In the genomic region with DNA sequence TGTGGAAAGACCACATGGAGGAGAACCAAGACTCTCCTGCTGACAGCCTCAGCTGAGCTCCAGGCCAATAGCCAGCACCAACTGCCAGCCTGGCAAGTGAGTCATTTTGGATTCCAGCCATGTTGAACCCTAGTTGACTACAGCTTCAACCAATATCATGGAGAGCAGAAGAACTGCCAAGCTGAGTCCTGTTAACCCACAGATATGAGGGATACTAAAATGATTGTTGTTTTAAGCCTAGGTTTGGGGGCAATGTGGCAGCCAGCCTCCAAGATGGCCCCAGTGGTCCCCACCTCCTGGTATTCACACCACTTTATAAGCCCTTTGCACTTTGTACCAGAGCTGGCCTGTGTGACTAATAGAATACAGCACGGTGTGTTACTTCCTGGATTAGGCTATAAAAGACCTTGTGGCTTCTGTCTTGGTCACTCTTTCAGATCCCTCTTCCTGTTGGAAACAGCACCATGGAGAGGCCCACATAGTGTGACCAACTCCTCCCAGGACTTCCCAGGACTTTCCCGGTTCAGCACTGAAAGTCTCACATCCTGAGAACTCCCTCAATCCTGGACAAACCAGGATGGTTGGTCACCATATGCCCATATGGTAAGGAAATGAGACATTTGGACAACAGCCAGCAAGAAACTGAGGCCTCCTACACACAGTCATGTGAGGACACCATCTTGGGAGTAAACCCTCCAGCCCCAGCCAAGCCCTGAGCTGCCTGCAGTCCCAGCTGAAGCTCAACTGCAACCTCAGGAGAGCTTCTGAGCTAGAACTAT, we compare ENCODE assay signal across 9 cellular contexts. TPM values are rescaled to one million over a fixed set of nuclear protein-coding genes. Genes with fewer than 3 reads are reported as not detected.
A peak's percentile ranks its signal among the peaks of the same experiment; 100 is the strongest.
DNase-seq lines count a peak whose midpoint lies in the region; ATAC-seq and TF ChIP-seq lines count a peak whose summit lies in the region.
"Had no signal": no experiment of that assay in that cellular context is flagged by ENCODE, and none has a peak within 500 bp of the region (broad histone marks: within the 10 kb centered on the region; RNA-seq: fewer than 3 reads in every experiment).

No MANE protein-coding gene starts in this region.

- H3K4me1 ChIP-seq in mucosa of rectum (ENCODE audit: control insufficient read depth in 2 of 2, insufficient read depth in 2 of 2, low read length in 2 of 2) (peaks cover 15 to 16% of the 10 kb centered on the region in 2 donors), upper lobe of left lung (peaks cover 8 to 10% (median 8%) of the 10 kb centered on the region in 4 donors)
- H3K4me1 ChIP-seq: HAP-1 had no signal

- H3K27me3 ChIP-seq in mucosa of rectum (ENCODE audit: control insufficient read depth in 2 of 2, insufficient read depth in 2 of 2, low read length in 2 of 2) (no peaks in the 10 kb centered on the region), dorsolateral prefrontal cortex (no peaks in the 10 kb centered on the region), upper lobe of left lung (no peaks in the 10 kb centered on the region)

- H3K9me3 ChIP-seq in mucosa of rectum (ENCODE audit: control insufficient read depth in 2 of 2, low read length in 2 of 2) = no peaks in the 10 kb centered on the region
- no peaks in the 10 kb centered on the region for H3K9me3 ChIP-seq in upper lobe of left lung
- H3K9me3 ChIP-seq: HAP-1 had no signal

- H3K9ac ChIP-seq in mucosa of rectum (ENCODE audit: low read depth in 1 of 2, low read length in 2 of 2) = no peak overlapping the region

- no peak for TF ChIP-seq EP300 in upper lobe of left lung (IDR thresholded peaks at IDR 0.05)

- peak overlapping the region; percentile 68 to 75 for H3K27ac ChIP-seq in mucosa of rectum (ENCODE audit: low read depth in 2 of 2, low read length in 2 of 2)
- no peak overlapping the region for H3K27ac ChIP-seq in dorsolateral prefrontal cortex
- H3K27ac ChIP-seq in upper lobe of left lung = no peak overlapping the region

- no peaks in the 10 kb centered on the region for H3K36me3 ChIP-seq in mucosa of rectum (ENCODE audit: control insufficient read depth in 2 of 2, insufficient read depth in 2 of 2, low read length in 2 of 2)
- no peaks in the 10 kb centered on the region for H3K36me3 ChIP-seq in upper lobe of left lung
- H3K36me3 ChIP-seq: HAP-1 had no signal

- no peak for TF ChIP-seq POLR2A in upper lobe of left lung (IDR thresholded peaks at IDR 0.05)

- DNase-seq in UCSD-AML1 (lab: John Stamatoyannopoulos, UW; ENCODE audit: unreplicated experiment) (peak; percentile 37), dorsolateral prefrontal cortex (no peak), upper lobe of left lung (no peak), occipital lobe (lab: John Stamatoyannopoulos, UW) (no peak)

- TF ChIP-seq CTCF in dorsolateral prefrontal cortex (IDR thresholded peaks at IDR 0.05 in 54 of 56, conservative IDR thresholded peaks at IDR 0.05 in 2 of 56; ENCODE audit: low read depth in 1 of 56, partially characterized antibody in 56 of 56) = no peak
- no peak for TF ChIP-seq CTCF in upper lobe of left lung (IDR thresholded peaks at IDR 0.05)

- 32 to 86% methylated on average over 1 to 2 of the region's 2 CpGs for WGBS in upper lobe of left lung, 2 donors

- intact Hi-C loops in dorsolateral prefrontal cortex (cut with DNase I) = no loop called here

- ATAC-seq in GM18907 (IDR thresholded peaks at IDR 0.05; ENCODE audit: unreplicated experiment) (peak; percentile 60), HG03342 (IDR thresholded peaks at IDR 0.05; ENCODE audit: unreplicated experiment) (peak; percentile 70), HG03280 (IDR thresholded peaks at IDR 0.05; ENCODE audit: unreplicated experiment) (no peak), upper lobe of left lung (ENCODE audit: low FRiP score in 2 of 2) (no peak)

- H3K4me3 ChIP-seq in mucosa of rectum (ENCODE audit: low read length in 2 of 2) (peak overlapping the region; percentile 1 to 37), dorsolateral prefrontal cortex (no peak overlapping the region), upper lobe of left lung (no peak overlapping the region)
- H3K4me3 ChIP-seq: HAP-1 had no signal

RNA-seq across cellular contexts. Expression of gene CDV3, which starts 32.4 kb away (rescaled TPM):
- total RNA-seq in dorsolateral prefrontal cortex (100 to 1,000 TPM in 8 of 120 experiments, 10 to 100 TPM in 112; 60.4 to 111 (median 85.2) TPM), upper lobe of left lung (100 to 1,000 TPM in 4 of 6 donors, 10 to 100 TPM in 2; 58.3 to 181 (median 161) TPM), occipital lobe (117 TPM)

Comparison
In these comparisons a context has a peak if more than half of its experiments do, and no peak if none do; other contexts are left out.
1. ATAC-seq: peak in GM18907 (single experiment) and HG03342 (single experiment); none in HG03280 (single experiment) and upper lobe of left lung (0 of 2).
2. H3K27ac ChIP-seq: peak in mucosa of rectum (2 of 2); none in dorsolateral prefrontal cortex (0 of 59) and upper lobe of left lung (0 of 4).
3. H3K4me3 ChIP-seq: peak in mucosa of rectum (2 of 2); none in dorsolateral prefrontal cortex (0 of 59) and upper lobe of left lung (0 of 4).